ENCODE assay signal across 1 cellular context in genomic region chr10:43453266-43453831, GRCh38.
TF ChIP-seq lines count a peak whose summit lies in the region.

No MANE protein-coding gene starts in this region.

TF ChIP-seq in SK-N-SH, 30 proteins besides CTCF, POLR2A, EP300 and RAD21 (continued from another document):
- TF ChIP-seq IRF3 (IDR thresholded peaks at IDR 0.05; ENCODE audit: low read depth, low read length) (no peak), POLR2AphosphoS5 (IDR thresholded peaks at IDR 0.05; ENCODE audit: low read depth, low read length) (no peak), FOXJ3 (CRISPR knock-in tag; IDR thresholded peaks at IDR 0.05) (no peak), SMC3 (IDR thresholded peaks at IDR 0.05; ENCODE audit: low read depth, low read length) (no peak), JUND (IDR thresholded peaks at IDR 0.05) (no peak), MAX (IDR thresholded peaks at IDR 0.05; ENCODE audit: low read depth) (no peak)
